In genomic region chr17:42277342-42277712, GRCh38 we compare ENCODE assay signal across 8 cellular contexts. TPM values are rescaled to one million over a fixed set of nuclear protein-coding genes. Genes with fewer than 3 reads are reported as not detected.
DNase-seq lines count a peak whose midpoint lies in the region; ATAC-seq and TF ChIP-seq lines count a peak whose summit lies in the region.

No MANE protein-coding gene starts in this region.

- H3K36me3 Mint-ChIP-seq in central memory CD8-positive, alpha-beta T cell (ENCODE audit: insufficient read depth) = peaks cover 39% of the 10 kb centered on the region
- no peaks in the 10 kb centered on the region for H3K36me3 Mint-ChIP-seq in nephron progenitor cell (ENCODE audit: low read depth)

- BruUV-seq in IMR-90 (replicated peaks; lab: Mats Ljungman, UMichigan) = no TSS peak

- DNase-seq in IMR-90 (no peak), nephron progenitor cell (no peak), pons (ENCODE audit: low spot score) (no peak), D341Med (ENCODE audit: low spot score) (no peak), putamen (ENCODE audit: low spot score) (no peak), retina (no peak)
- no peak for DNase-seq in central memory CD8-positive, alpha-beta T cell (ENCODE audit: low spot score in 2 of 2)

- H4K20me1 ChIP-seq in BLaER1 (peaks cover 27% of the 10 kb centered on the region), IMR-90 (ENCODE audit: insufficient read depth, low read length) (peaks cover 14% of the 10 kb centered on the region)

- no peak overlapping the region for H3K14ac ChIP-seq in IMR-90 (replicated peaks; ENCODE audit: low read depth, low read length)

- no peak overlapping the region for H3K9ac ChIP-seq in BLaER1
- H3K9ac ChIP-seq in IMR-90 (ENCODE audit: low read depth, low read length) = no peak overlapping the region

- no peak overlapping the region for H3K4ac ChIP-seq in IMR-90 (ENCODE audit: low read depth, low read length)

- in situ Hi-C loops in IMR-90 (cut with MboI; ENCODE audit: low sequenced_read_pairs) = no loop called here

- H3K56ac ChIP-seq in IMR-90 (ENCODE audit: extremely low read depth, insufficient read depth, low read length) = no peak overlapping the region

- H2AK5ac ChIP-seq in IMR-90 (ENCODE audit: low read depth, low read length) = peak overlapping the region; percentile 50; the same call in 1 of the 2 replicates

- H2AFZ ChIP-seq in IMR-90 (replicated peaks; ENCODE audit: low read length, poor library complexity) = peak overlapping the region; percentile 99

- H3K9me3 ChIP-seq in BLaER1 = no peaks in the 10 kb centered on the region
- H3K9me3 ChIP-seq in IMR-90 (ENCODE audit: control insufficient read depth, insufficient read depth, low read length) = no peaks in the 10 kb centered on the region

- intact Hi-C loops in IMR-90 (cut with micrococcal nuclease) = loop anchor here (5.0 kb wide), 1 partner anchor 55 kb away; no protein-coding TSS in a partner anchor

- TF ChIP-seq RAD21 in IMR-90 (IDR thresholded peaks at IDR 0.05; ENCODE audit: low read length) = no peak

- H2BK20ac ChIP-seq in IMR-90 (ENCODE audit: low read depth, low read length) = no peak overlapping the region; the same call in 1 of the 2 replicates

- TF ChIP-seq POLR2A in IMR-90 (IDR thresholded peaks at IDR 0.05; ENCODE audit: low read depth, low read length) = no peak

- no peak overlapping the region for H3K18ac ChIP-seq in IMR-90 (ENCODE audit: low read depth, low read length)

- H3K4me3 ChIP-seq in BLaER1 (peak overlapping the region; percentile 93; the same call in 1 of the 2 replicates), IMR-90 (ENCODE audit: insufficient read depth, low read depth, low read length) (no peak overlapping the region)

- TF ChIP-seq CTCF in IMR-90 (conservative IDR thresholded peaks at IDR 0.05; ENCODE audit: low read depth, low read length) = no peak
- TF ChIP-seq CTCF in nephron progenitor cell (IDR thresholded peaks at IDR 0.05) = no peak

- no peak overlapping the region for H4K5ac ChIP-seq in IMR-90 (ENCODE audit: low read depth, low read length)

- H3K4me1 ChIP-seq in BLaER1 (peaks cover 37% of the 10 kb centered on the region), IMR-90 (ENCODE audit: control insufficient read depth, insufficient read depth, low read length) (peaks cover 3% of the 10 kb centered on the region)

- 100% methylated on average over 1 of the region's 6 CpGs; no CpG with 5 or more reads in 1 of the 2 experiments for WGBS in IMR-90 (ENCODE audit: extremely low coverage in 2 of 2, insufficient read length in 1 of 2), 2 experiments

- H3K23ac ChIP-seq in IMR-90 (ENCODE audit: low read depth, low read length) = no peak overlapping the region

- H2BK120ac ChIP-seq in IMR-90 (ENCODE audit: low read depth, low read length) = no peak overlapping the region

- peaks cover 4 to 34% of the 10 kb centered on the region in 2 experiments; a peak in 2 of 4 replicates for H3K79me1 ChIP-seq in IMR-90 (ENCODE audit: low read depth in 1 of 2, low read length in 2 of 2)

- H3K4me1 Mint-ChIP-seq in central memory CD8-positive, alpha-beta T cell = peaks cover 39% of the 10 kb centered on the region
- H3K4me1 Mint-ChIP-seq in nephron progenitor cell = peaks cover 44% of the 10 kb centered on the region

- H3K4me2 ChIP-seq in BLaER1 = peak overlapping the region; percentile 95
- H3K4me2 ChIP-seq in IMR-90 (ENCODE audit: low read depth, low read length) = no peak overlapping the region

- H3K9me1 ChIP-seq in IMR-90 (ENCODE audit: insufficient read depth, low read length) = peaks cover 4% of the 10 kb centered on the region; the same call in 1 of the 2 replicates

- H3K27ac ChIP-seq in BLaER1 = peak overlapping the region; percentile 93
- H3K27ac ChIP-seq in IMR-90 (ENCODE audit: insufficient read depth, low read length) = no peak overlapping the region

- no peak overlapping the region for H2BK5ac ChIP-seq in IMR-90 (ENCODE audit: low read depth, low read length, poor library complexity, severe bottlenecking)

- no peak overlapping the region for H4K8ac ChIP-seq in IMR-90 (ENCODE audit: low read depth in 2 of 2, low read length in 2 of 2)

- H3K27ac Mint-ChIP-seq in central memory CD8-positive, alpha-beta T cell (ENCODE audit: low read depth) = peak overlapping the region; percentile 96
- peak overlapping the region; percentile 54 for H3K27ac Mint-ChIP-seq in nephron progenitor cell

- H2AK9ac ChIP-seq in IMR-90 (replicated peaks; ENCODE audit: low read depth, low read length, poor library complexity) = no peak overlapping the region

- ATAC-seq in IMR-90 (ENCODE audit: low read depth) = no peak
- ATAC-seq in central memory CD8-positive, alpha-beta T cell (replicated peaks; ENCODE audit: extremely low read depth, poor library complexity, severe bottlenecking) = no peak

- no peak overlapping the region for H2BK15ac ChIP-seq in IMR-90 (ENCODE audit: low read depth, low read length)

- H3K27me3 ChIP-seq in BLaER1 (no peaks in the 10 kb centered on the region), IMR-90 (ENCODE audit: control insufficient read depth, insufficient read depth, low read length) (no peaks in the 10 kb centered on the region)

- H3K9me3 Mint-ChIP-seq in central memory CD8-positive, alpha-beta T cell = no peaks in the 10 kb centered on the region
- no peaks in the 10 kb centered on the region for H3K9me3 Mint-ChIP-seq in nephron progenitor cell

- CTCF ChIA-PET in IMR-90 (lab: Yijun Ruan, JAX) = no interaction called here

- dilution Hi-C loops in IMR-90 (cut with HindIII; ENCODE audit: low sequenced_read_pairs, unreplicated experiment) = no loop called here

- no peaks in the 10 kb centered on the region for H3K27me3 Mint-ChIP-seq in central memory CD8-positive, alpha-beta T cell
- H3K27me3 Mint-ChIP-seq in nephron progenitor cell (ENCODE audit: low read depth, poor library complexity) = peaks cover 17% of the 10 kb centered on the region

- peak overlapping the region; percentile 89 for H3K4me3 Mint-ChIP-seq in central memory CD8-positive, alpha-beta T cell
- peak overlapping the region; percentile 82 for H3K4me3 Mint-ChIP-seq in nephron progenitor cell

- H3K36me3 ChIP-seq in BLaER1 (no peaks in the 10 kb centered on the region), IMR-90 (ENCODE audit: control insufficient read depth, insufficient read depth, low read length) (no peaks in the 10 kb centered on the region)

- POLR2A ChIA-PET in IMR-90 (lab: Charles Lee; ENCODE audit: unreplicated experiment) = no interaction called here

- H4K91ac ChIP-seq in IMR-90 (ENCODE audit: insufficient read depth, low read depth, low read length) = no peak overlapping the region

TF ChIP-seq in IMR-90, 13 proteins besides CTCF, POLR2A, EP300 and RAD21:
- TF ChIP-seq RCOR1 (IDR thresholded peaks at IDR 0.05; ENCODE audit: insufficient replicate concordance, low read length) (no peak), SMC3 (IDR thresholded peaks at IDR 0.05; ENCODE audit: low read depth, low read length) (no peak), RFX5 (IDR thresholded peaks at IDR 0.05; ENCODE audit: low read depth, low read length) (no peak), BHLHE40 (IDR thresholded peaks at IDR 0.05; ENCODE audit: low read depth, low read length) (no peak), MXI1 (IDR thresholded peaks at IDR 0.05; ENCODE audit: borderline replicate concordance, low read depth, low read length) (no peak), FOS (IDR thresholded peaks at IDR 0.05; ENCODE audit: low read depth, low read length) (no peak), CEBPB (IDR thresholded peaks at IDR 0.05; ENCODE audit: low read depth, low read length) (no peak), MAFK (IDR thresholded peaks at IDR 0.05; ENCODE audit: low read depth, low read length) (no peak), CHD1 (IDR thresholded peaks at IDR 0.05; ENCODE audit: low read depth, low read length) (no peak), MAZ (IDR thresholded peaks at IDR 0.05; ENCODE audit: borderline replicate concordance, low read depth, low read length) (no peak), ELK1 (IDR thresholded peaks at IDR 0.05; ENCODE audit: borderline replicate concordance, low read depth, low read length) (no peak), NFE2L2 (IDR thresholded peaks at IDR 0.05; ENCODE audit: low read depth, low read length) (no peak)

RNA-seq across cellular contexts. Expression of gene STAT5B, which starts 1.1 kb away (rescaled TPM):
- 21.7 and 24.4 TPM in 2 replicates for total RNA-seq in IMR-90 (2012; rRNA removed)
- 28.7 and 29.6 TPM in 2 replicates for polyA plus RNA-seq in IMR-90 (2012; rRNA removed)
- 11.6 and 14.8 TPM in 2 replicates for polyA plus RNA-seq in IMR-90 (2012; cell fraction: cytosol; rRNA removed)
- polyA plus RNA-seq in IMR-90 (2012; cell fraction: nucleus; rRNA removed; ENCODE audit: low replicate concordance) = 95.5 and 119 TPM in 2 replicates

RNA-seq across cellular contexts. Expression of gene STAT5A, which starts 11.0 kb away (rescaled TPM):
- total RNA-seq in IMR-90 (2012; rRNA removed) = 1.3 and 1.4 TPM in 2 replicates
- 1.4 and 1.5 TPM in 2 replicates for polyA plus RNA-seq in IMR-90 (2012; rRNA removed)
- 1.9 and 2.0 TPM in 2 replicates for polyA plus RNA-seq in IMR-90 (2012; cell fraction: cytosol; rRNA removed)
- 5.2 and 5.6 TPM in 2 replicates for polyA plus RNA-seq in IMR-90 (2012; cell fraction: nucleus; rRNA removed; ENCODE audit: low replicate concordance)
